ENCODE assay signal across 8 cellular contexts in genomic region chr12:12726543-12727093, GRCh38. TPM values are rescaled to one million over a fixed set of nuclear protein-coding genes. Genes with fewer than 3 reads are reported as not detected.
DNase-seq lines count a peak whose midpoint lies in the region; ATAC-seq and TF ChIP-seq lines count a peak whose summit lies in the region.

No MANE protein-coding gene starts in this region.

- no peak for TF ChIP-seq CTCF in mucosa of descending colon (IDR thresholded peaks at IDR 0.05)

- H3K4me3 ChIP-seq in mucosa of descending colon, result peak overlapping the region; percentile 63

- ATAC-seq in mucosa of descending colon (no peak), HG03460 (IDR thresholded peaks at IDR 0.05; ENCODE audit: unreplicated experiment) (no peak)

- intact Hi-C loops in mucosa of descending colon (cut with DNase I, micrococcal nuclease), result no loop called here

- DNase-seq in NCI-H2107 treated with DMSO at 0.1 percent for 48 hours (lab: John Stamatoyannopoulos, UW; ENCODE audit: unreplicated experiment) (peak; percentile 79), NCI-H2107 (lab: John Stamatoyannopoulos, UW) (no peak), NCI-H526 treated with DMSO at 0.1 percent for 48 hours (lab: John Stamatoyannopoulos, UW) (peak; percentile 68), mucosa of descending colon (no peak), cortex of kidney (lab: John Stamatoyannopoulos, UW) (no peak), amygdala (lab: John Stamatoyannopoulos, UW) (no peak)
- peak; percentile 17 for DNase-seq in central memory CD4-positive, alpha-beta T cell

- no peaks in the 10 kb centered on the region for H3K36me3 ChIP-seq in mucosa of descending colon (ENCODE audit: low read depth)

- no peaks in the 10 kb centered on the region for H3K9me3 ChIP-seq in mucosa of descending colon

- H3K4me1 ChIP-seq in mucosa of descending colon (ENCODE audit: low read depth), result peaks cover 15% of the 10 kb centered on the region

RNA-seq across cellular contexts. Expression of gene CDKN1B, which starts 9.4 kb away (rescaled TPM):
- 10 to 100 TPM; 46.7 to 71.1 (median 53.0) TPM for total RNA-seq in mucosa of descending colon

RNA-seq across cellular contexts. Expression of gene GPR19, which starts 30.6 kb away (rescaled TPM):
- total RNA-seq in mucosa of descending colon, result under 1 TPM; 0.52 to 0.89 (median 0.82) TPM

RNA-seq across cellular contexts. Expression of gene APOLD1, which starts 58.8 kb away (rescaled TPM):
- total RNA-seq in mucosa of descending colon, result 10 to 100 TPM in 1 of 3 donors, 1 to 10 TPM in 1, under 1 TPM in 1; 0.93 to 12.9 (median 5.0) TPM

Comparison
In these comparisons a context has a peak if more than half of its experiments do, and no peak if none do; other contexts are left out.
1. DNase-seq: peak in NCI-H2107 treated with DMSO at 0.1 percent for 48 hours (single experiment), NCI-H526 treated with DMSO at 0.1 percent for 48 hours (single experiment) and central memory CD4-positive, alpha-beta T cell (single experiment); none in NCI-H2107 (single experiment), mucosa of descending colon (0 of 3), cortex of kidney (single experiment) and amygdala (0 of 56).